12 cellular contexts compared by ENCODE assay signal in genomic region chr13:44013666-44014291, GRCh38.
DNase-seq lines count a peak whose midpoint lies in the region; ATAC-seq, FAIRE-seq and TF ChIP-seq lines count a peak whose summit lies in the region.
"Had no signal": no experiment of that assay in that cellular context is flagged by ENCODE, and none has a peak within 500 bp of the region (broad histone marks: within the 10 kb centered on the region; RNA-seq: fewer than 3 reads in every experiment).

No MANE protein-coding gene starts in this region.

- H3K4me1 ChIP-seq in BE2C, result no peaks in the 10 kb centered on the region

- no peaks in the 10 kb centered on the region for H3K27me3 ChIP-seq in BE2C

- no peak for ATAC-seq in omental fat pad (ENCODE audit: low FRiP score)
- ATAC-seq: HCT116 had no signal

- DNase-seq in DMS 273 (lab: John Stamatoyannopoulos, UW; ENCODE audit: unreplicated experiment) (peak; percentile 1), DMS 273 treated with DMSO at 0.1 percent for 48 hours (lab: John Stamatoyannopoulos, UW) (no peak), chondrocyte (ENCODE audit: low spot score) (no peak), BE2C (no peak), omental fat pad (ENCODE audit: low spot score) (no peak), COLO668 (lab: John Stamatoyannopoulos, UW; ENCODE audit: unreplicated experiment) (no peak)
- DNase-seq: activated CD4-positive, alpha-beta T cell treated with anti-CD3 and anti-CD28 coated beads, Interleukin-2, amount 10 ng/mL, durations not matched to agents 7 days and 5 days had no signal

- H3K9me3 ChIP-seq in BE2C, result no peaks in the 10 kb centered on the region

- peak overlapping the region; percentile 93 for H3K27ac Mint-ChIP-seq in chondrocyte (ENCODE audit: unreplicated experiment)
- H3K27ac Mint-ChIP-seq: activated CD4-positive, alpha-beta T cell treated with anti-CD3 and anti-CD28 coated beads, Interleukin-2, amount 10 ng/mL, durations not matched to agents 7 days and 5 days had no signal

- TF ChIP-seq CTCF in chondrocyte (IDR thresholded peaks at IDR 0.05) (no peak), BE2C (IDR thresholded peaks at IDR 0.05; ENCODE audit: low read depth, low read length) (no peak), omental fat pad (IDR thresholded peaks at IDR 0.05) (no peak)

- no peak overlapping the region for H3K4me3 Mint-ChIP-seq in chondrocyte (ENCODE audit: unreplicated experiment)
- H3K4me3 Mint-ChIP-seq: activated CD4-positive, alpha-beta T cell treated with anti-CD3 and anti-CD28 coated beads, Interleukin-2, amount 10 ng/mL, durations not matched to agents 7 days and 5 days had no signal

- FAIRE-seq in islet of Langerhans (lab: Jason Lieb, UNC), result peak; percentile 100

- H3K36me3 ChIP-seq in BE2C, result no peaks in the 10 kb centered on the region

- H3K36me3 Mint-ChIP-seq in chondrocyte (ENCODE audit: low read depth), result no peaks in the 10 kb centered on the region

- H3K27ac ChIP-seq in temporal lobe (ENCODE audit: low read depth, low read length), result peak overlapping the region; percentile 7
- H3K27ac ChIP-seq: 22Rv1 had no signal

- H3K27me3 Mint-ChIP-seq in chondrocyte (ENCODE audit: low read depth), result no peaks in the 10 kb centered on the region

- no peaks in the 10 kb centered on the region for H3K9me3 Mint-ChIP-seq in chondrocyte (ENCODE audit: low read depth)
- H3K9me3 Mint-ChIP-seq: activated CD4-positive, alpha-beta T cell treated with anti-CD3 and anti-CD28 coated beads, Interleukin-2, amount 10 ng/mL, durations not matched to agents 7 days and 5 days had no signal

- H3K4me3 ChIP-seq in BE2C (ENCODE audit: low read depth, low read length), result no peak overlapping the region
- H3K4me3 ChIP-seq: lung had no signal

- peaks cover 55% of the 10 kb centered on the region for H3K4me1 Mint-ChIP-seq in chondrocyte (ENCODE audit: low read depth)
